In genomic region chr1:56120021-56120420, GRCh38 we compare ENCODE assay signal across 24 cellular contexts.
A peak's percentile ranks its signal among the peaks of the same experiment; 100 is the strongest.
DNase-seq lines count a peak whose midpoint lies in the region; ATAC-seq and TF ChIP-seq lines count a peak whose summit lies in the region.
"Had no signal": no experiment of that assay in that cellular context is flagged by ENCODE, and none has a peak within 500 bp of the region (broad histone marks: within the 10 kb centered on the region; RNA-seq: fewer than 3 reads in every experiment).

No MANE protein-coding gene starts in this region.

- peak overlapping the region; percentile 9 for H3K4me2 ChIP-seq in skeletal muscle satellite cell (ENCODE audit: low read length)

- H3K4me1 ChIP-seq in skeletal muscle satellite cell (ENCODE audit: control insufficient read depth, insufficient read depth, low read length): peaks cover 8% of the 10 kb centered on the region
- H3K4me1 ChIP-seq: colonic mucosa had no signal

- ATAC-seq in GM19452 (IDR thresholded peaks at IDR 0.05; ENCODE audit: unreplicated experiment): no peak
- no peak for ATAC-seq in HG03095 (IDR thresholded peaks at IDR 0.05; ENCODE audit: unreplicated experiment)
- ATAC-seq: activated CD8-positive, alpha-beta T cell treated with anti-CD3 and anti-CD28 coated beads, Interleukin-2, amount 10 ng/mL, durations not matched to agents 7 days and 5 days; effector memory CD8-positive, alpha-beta T cell; natural killer cell; sciatic nerve; stimulated activated naive B cell treated with anti-CD40 and anti-IgM and Interleukin-4, amounts not matched to agents 10 μg/mL and 1 μg/mL and 100 μg/mL, for 72 hours had no signal

- no peak overlapping the region for H3K4me3 ChIP-seq in fibroblast of mammary gland (ENCODE audit: control insufficient read depth, low read depth, low read length)
- no peak overlapping the region for H3K4me3 ChIP-seq in skeletal muscle satellite cell (ENCODE audit: low read length)
- H3K4me3 ChIP-seq: colonic mucosa had no signal

- no peak for TF ChIP-seq CTCF in fibroblast of mammary gland (conservative IDR thresholded peaks at IDR 0.05; ENCODE audit: control insufficient read depth, insufficient read depth, low read depth, low read length)

- no peaks in the 10 kb centered on the region for H3K27me3 ChIP-seq in skeletal muscle satellite cell (ENCODE audit: control insufficient read depth, insufficient read depth, low read length)
- H3K27me3 ChIP-seq: colonic mucosa had no signal

- DNase-seq in DMS 273 (lab: John Stamatoyannopoulos, UW; ENCODE audit: unreplicated experiment) (peak; percentile 13), DMS 273 treated with DMSO at 0.1 percent for 48 hours (lab: John Stamatoyannopoulos, UW) (no peak), RKO (ENCODE audit: low spot score) (peak; percentile 6), fibroblast of mammary gland (ENCODE audit: low read depth) (peak; percentile 88)
- DNase-seq in stimulated activated CD4-positive, alpha-beta T cell treated with anti-CD3 and anti-CD28 coated beads, Interleukin-2, amount 100 ng/mL, for 48 hours: no peak
- DNase-seq: activated CD8-positive, alpha-beta T cell treated with anti-CD3 and anti-CD28 coated beads, Interleukin-2, amount 10 ng/mL, durations not matched to agents 7 days and 5 days; activated naive CD4-positive, alpha-beta T cell treated with anti-CD3 and anti-CD28 coated beads, Interleukin-2, amount 50 U/mL, for 16 hours; amniotic stem cell; colonic mucosa; DMS79 treated with DMSO at 0.1 percent for 48 hours; effector memory CD8-positive, alpha-beta T cell; erythroblast; MV-4-11; natural killer cell; NCI-H1436; SHP77; stimulated activated CD4-positive, alpha-beta T cell treated with anti-CD3 and anti-CD28 coated beads, Interleukin-15, amount 100 ng/mL, for 24 hours; stimulated activated naive B cell treated with anti-CD40 and anti-IgM and Interleukin-4, amounts not matched to agents 10 μg/mL and 1 μg/mL and 100 μg/mL, for 72 hours; substantia nigra; trophoblast cell had no signal

- no peak overlapping the region for H3K9ac ChIP-seq in skeletal muscle satellite cell (ENCODE audit: low read depth, low read length)

- no peaks in the 10 kb centered on the region for H3K36me3 ChIP-seq in skeletal muscle satellite cell (ENCODE audit: insufficient read depth, low read length)
- H3K36me3 ChIP-seq: colonic mucosa had no signal

- peaks cover 9% of the 10 kb centered on the region for H3K9me3 ChIP-seq in skeletal muscle satellite cell (replicated peaks; ENCODE audit: low read length)
- H3K9me3 ChIP-seq: colonic mucosa had no signal

Comparison
In these comparisons a context has a peak if more than half of its experiments do, and no peak if none do; other contexts are left out.
1. DNase-seq: peak in DMS 273 (single experiment), RKO (single experiment) and fibroblast of mammary gland (single experiment); none in DMS 273 treated with DMSO at 0.1 percent for 48 hours (single experiment) and stimulated activated CD4-positive, alpha-beta T cell treated with anti-CD3 and anti-CD28 coated beads, Interleukin-2, amount 100 ng/mL, for 48 hours (0 of 2).